Comparison of ENCODE assay signal across 8 cellular contexts in genomic region chr19:45250216-45250831, GRCh38. TPM values are rescaled to one million over a fixed set of nuclear protein-coding genes. Genes with fewer than 3 reads are reported as not detected.
A peak's percentile ranks its signal among the peaks of the same experiment; 100 is the strongest.
DNase-seq lines count a peak whose midpoint lies in the region; ATAC-seq and TF ChIP-seq lines count a peak whose summit lies in the region.

No MANE protein-coding gene starts in this region.

- H3K4me3 ChIP-seq in hepatocyte (peak overlapping the region; percentile 96), spleen (peak overlapping the region in 7 of 8 donors; percentile 39 to 94 (median 79))

- H3K4me3 Mint-ChIP-seq in HFFc6 = peak overlapping the region; percentile 88
- H3K4me3 Mint-ChIP-seq in activated T-cell treated with anti-CD3 and anti-CD28 coated beads, Interleukin-2, amount 50 U/mL, for 72 hours = peak overlapping the region; percentile 89 to 96

- no peak for TF ChIP-seq POLR2A in spleen (IDR thresholded peaks at IDR 0.05)
- no peak for TF ChIP-seq POLR2A in erythroblast (IDR thresholded peaks at IDR 0.05; ENCODE audit: low read length)

- TF ChIP-seq CTCF in HFFc6 (IDR thresholded peaks at IDR 0.05) = no peak
- no peak for TF ChIP-seq CTCF in hepatocyte (IDR thresholded peaks at IDR 0.05; ENCODE audit: poor library complexity)
- TF ChIP-seq CTCF in spleen (IDR thresholded peaks at IDR 0.05 in 8 of 11, conservative IDR thresholded peaks at IDR 0.05 in 3 of 11) = no peak

- peak overlapping the region; percentile 99 for H2AFZ ChIP-seq in hepatocyte

- peak overlapping the region; percentile 94 for H3K4me2 ChIP-seq in hepatocyte

- no peaks in the 10 kb centered on the region; the same call in 1 of the 2 replicates for H3K27me3 Mint-ChIP-seq in HFFc6 (ENCODE audit: insufficient read depth)
- no peaks in the 10 kb centered on the region for H3K27me3 Mint-ChIP-seq in activated T-cell treated with anti-CD3 and anti-CD28 coated beads, Interleukin-2, amount 50 U/mL, for 72 hours (ENCODE audit: low read depth)

- peaks cover 44% of the 10 kb centered on the region for H3K79me2 ChIP-seq in hepatocyte

- WGBS in hepatocyte (ENCODE audit: low lambda C conversion rate, missing lambda C conversion rate) = 40% methylated on average over 13 of the region's 14 CpGs
- 59 to 70% (median 62%) methylated on average over 13 to 14 of the region's 14 CpGs for WGBS in spleen, 5 donors

- H3K36me3 ChIP-seq in hepatocyte (replicated peaks; ENCODE audit: insufficient read depth, low read depth) (no peaks in the 10 kb centered on the region), spleen (no peaks in the 10 kb centered on the region)

- peak; percentile 2 to 4 for ATAC-seq in activated T-cell treated with anti-CD3 and anti-CD28 coated beads, Interleukin-2, amount 50 U/mL, for 72 hours (replicated peaks in 1 of 2)
- no peak for ATAC-seq in HG02938 (IDR thresholded peaks at IDR 0.05; ENCODE audit: unreplicated experiment)

- peaks cover 25% of the 10 kb centered on the region for H4K20me1 ChIP-seq in hepatocyte (ENCODE audit: insufficient read depth, poor library complexity, severe bottlenecking)

- H3K27me3 ChIP-seq in hepatocyte (no peaks in the 10 kb centered on the region), spleen (replicated peaks in 1 of 7) (no peaks in the 10 kb centered on the region)

- DNase-seq in HFFc6 (no peak), hepatocyte (ENCODE audit: low spot score) (no peak), spleen (peak; percentile 73), LoVo (ENCODE audit: low spot score) (no peak), GOT3 (lab: John Stamatoyannopoulos, UW) (no peak), erythroblast (lab: John Stamatoyannopoulos, UW) (no peak)
- no peak for DNase-seq in activated T-cell treated with anti-CD3 and anti-CD28 coated beads, Interleukin-2, amount 50 U/mL, for 72 hours

- H3K27ac ChIP-seq in hepatocyte (peak overlapping the region; percentile 66), spleen (peak overlapping the region in 5 of 8 donors; percentile 59 to 88 (median 83))

- H3K27ac Mint-ChIP-seq in HFFc6 = peak overlapping the region; percentile 65
- peak overlapping the region; percentile 49 for H3K27ac Mint-ChIP-seq in activated T-cell treated with anti-CD3 and anti-CD28 coated beads, Interleukin-2, amount 50 U/mL, for 72 hours

- no peaks in the 10 kb centered on the region for H3K36me3 Mint-ChIP-seq in HFFc6 (ENCODE audit: low read depth)
- H3K36me3 Mint-ChIP-seq in activated T-cell treated with anti-CD3 and anti-CD28 coated beads, Interleukin-2, amount 50 U/mL, for 72 hours (ENCODE audit: insufficient read depth in 2 of 2) = no peaks in the 10 kb centered on the region

- H3K9me3 ChIP-seq in hepatocyte (ENCODE audit: low read depth) = no peaks in the 10 kb centered on the region
- H3K9me3 ChIP-seq in spleen = no peaks in the 10 kb centered on the region

- H3K9me3 Mint-ChIP-seq in HFFc6 = no peaks in the 10 kb centered on the region
- no peaks in the 10 kb centered on the region for H3K9me3 Mint-ChIP-seq in activated T-cell treated with anti-CD3 and anti-CD28 coated beads, Interleukin-2, amount 50 U/mL, for 72 hours

- H3K4me1 ChIP-seq in hepatocyte (ENCODE audit: insufficient read depth) = peaks cover 8% of the 10 kb centered on the region
- peaks cover 21 to 82% (median 58%) of the 10 kb centered on the region in 6 donors for H3K4me1 ChIP-seq in spleen

- H3K4me1 Mint-ChIP-seq in HFFc6 (ENCODE audit: low read depth) = peaks cover 41% of the 10 kb centered on the region
- H3K4me1 Mint-ChIP-seq in activated T-cell treated with anti-CD3 and anti-CD28 coated beads, Interleukin-2, amount 50 U/mL, for 72 hours (ENCODE audit: low read depth) = peaks cover 53% of the 10 kb centered on the region

- no peaks in the 10 kb centered on the region for H3K9me2 ChIP-seq in hepatocyte (replicated peaks; ENCODE audit: insufficient read depth)

- intact Hi-C loops in spleen (cut with DNase I; ENCODE audit: low total_unique reads) = no loop called here

RNA-seq across cellular contexts. Expression of gene MARK4, which starts 0.7 kb away (rescaled TPM):
- 10 to 100 TPM; 38.9 to 46.0 (median 44.2) TPM for total RNA-seq in HFFc6 (2021; fragmentation: NEBNext Ultra II Directional; extraction: Animal tissue kit (Norgen Biotek cat#: 25700))
- 10 to 100 TPM; 25.3 to 37.9 TPM for total RNA-seq in activated T-cell treated with anti-CD3 and anti-CD28 coated beads, Interleukin-2, amount 50 U/mL, for 72 hours
- total RNA-seq in hepatocyte = 9.5 and 23.0 TPM in 2 replicates
- polyA plus RNA-seq in hepatocyte = 13.5 and 14.8 TPM in 2 replicates
- total RNA-seq in spleen = 10 to 100 TPM; 17.9 to 45.8 (median 31.3) TPM
- polyA plus RNA-seq in spleen = 10 to 100 TPM in 1 of 3 donors, 1 to 10 TPM in 2; 6.5 to 12.7 (median 6.9) TPM

RNA-seq across cellular contexts. Expression of gene EXOC3L2, which starts 5.1 kb away (rescaled TPM):
- total RNA-seq in HFFc6 (2021; fragmentation: NEBNext Ultra II Directional; extraction: Animal tissue kit (Norgen Biotek cat#: 25700)) = under 1 TPM in 1 of 6 experiments, not detected in 5; 0.10 TPM
- total RNA-seq in activated T-cell treated with anti-CD3 and anti-CD28 coated beads, Interleukin-2, amount 50 U/mL, for 72 hours = not detected
- total RNA-seq in hepatocyte (0.08 and 1.3 TPM in 2 replicates), spleen (10 to 100 TPM in 6 of 7 donors, 1 to 10 TPM in 1; 8.7 to 22.7 (median 16.4) TPM)
- polyA plus RNA-seq in hepatocyte (0.13 TPM in 1 of 2 replicates, not detected in the other), spleen (1 to 10 TPM; 1.9 to 9.0 (median 2.5) TPM)
